6 cellular contexts compared by ENCODE assay signal in the genomic region with DNA sequence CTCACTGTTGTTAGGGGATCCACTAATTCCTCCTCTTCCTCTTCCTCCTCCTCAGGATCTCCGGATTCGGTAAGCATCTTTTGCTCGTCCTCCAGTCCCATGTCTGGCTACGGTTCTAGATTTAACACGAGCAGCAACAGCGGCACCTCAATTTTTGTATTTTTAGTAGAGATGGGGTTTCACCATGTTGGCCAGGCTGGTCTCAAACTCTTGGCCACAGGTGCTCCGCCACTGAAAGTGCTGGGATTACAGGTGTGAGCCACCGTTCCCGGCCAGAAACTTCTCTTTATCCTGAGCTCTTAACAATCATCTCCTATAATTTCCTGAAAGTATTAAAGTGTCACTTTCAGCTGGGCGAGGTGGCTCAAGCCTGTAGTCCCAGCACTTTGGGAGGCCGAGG. TPM values are rescaled to one million over a fixed set of nuclear protein-coding genes. Genes with fewer than 3 reads are reported as not detected.
A peak's percentile ranks its signal among the peaks of the same experiment; 100 is the strongest.
DNase-seq lines count a peak whose midpoint lies in the region; ATAC-seq, FAIRE-seq and TF ChIP-seq lines count a peak whose summit lies in the region.
"Not testable (repeated sequence)": the region's sequence is repeated elsewhere in the genome, so short reads cannot be mapped to it uniquely, and the experiment has no call there.

A gene (minus strand): TSS at position 101 of the 400 bp plus-strand sequence. CDS start 0 bp downstream, at position 101.

- not testable (repeated sequence) for H3K79me1 ChIP-seq in H1 (ENCODE audit: low read depth, low read length); neuronal stem cell (ENCODE audit: low read depth, low read length)

- H4K5ac ChIP-seq in H1 (ENCODE audit: insufficient read length, low read depth, low read length) = not testable (repeated sequence)

- not testable (repeated sequence) for H3K4me1 ChIP-seq in RWPE2 (ENCODE audit: insufficient read depth, poor library complexity, severe bottlenecking); H1 (replicated peaks in 1 of 4; ENCODE audit: control insufficient read depth in 3 of 4, insufficient read depth in 4 of 4, low read length in 3 of 4); keratinocyte (ENCODE audit: control insufficient read depth, extremely low read depth, insufficient read depth, low read length); neuronal stem cell (ENCODE audit: control insufficient read depth in 2 of 2, insufficient read depth in 1 of 2, low read depth in 1 of 2, low read length in 2 of 2)

- H3K36me3 Mint-ChIP-seq in activated naive CD4-positive, alpha-beta T cell treated with anti-CD3 and anti-CD28 coated beads, Interleukin-2, amount 10 ng/mL, durations not matched to agents 7 days and 5 days = not testable (repeated sequence)

- not testable (repeated sequence) for TF ChIP-seq EP300 in H1 (IDR thresholded peaks at IDR 0.05; ENCODE audit: borderline replicate concordance in 1 of 2, low read depth in 2 of 2, low read length in 2 of 2)

- H3K4me3 Mint-ChIP-seq in activated naive CD4-positive, alpha-beta T cell treated with anti-CD3 and anti-CD28 coated beads, Interleukin-2, amount 10 ng/mL, durations not matched to agents 7 days and 5 days = not testable (repeated sequence)

- not testable (repeated sequence) for H3K27me3 Mint-ChIP-seq in activated naive CD4-positive, alpha-beta T cell treated with anti-CD3 and anti-CD28 coated beads, Interleukin-2, amount 10 ng/mL, durations not matched to agents 7 days and 5 days

- not testable (repeated sequence) for DNase-seq in HT1080 (ENCODE audit: low read depth); activated naive CD4-positive, alpha-beta T cell treated with anti-CD3 and anti-CD28 coated beads, Interleukin-2, amount 10 ng/mL, durations not matched to agents 7 days and 5 days; H1 (ENCODE audit: low read depth in 1 of 2, low spot score in 2 of 2); keratinocyte (ENCODE audit: low read depth, low spot score); neuronal stem cell (ENCODE audit: low spot score)
- DNase-seq in RWPE2 (ENCODE audit: low spot score) = peak; percentile 10

- H2BK12ac ChIP-seq in H1 (ENCODE audit: low read depth, low read length) = peak within 1 kb of the TSS; percentile 35
- H2BK12ac ChIP-seq in neuronal stem cell (ENCODE audit: low read length) = not testable (repeated sequence)

- H3K4me1 Mint-ChIP-seq in activated naive CD4-positive, alpha-beta T cell treated with anti-CD3 and anti-CD28 coated beads, Interleukin-2, amount 10 ng/mL, durations not matched to agents 7 days and 5 days = not testable (repeated sequence)

- not testable (repeated sequence) for H4K8ac ChIP-seq in H1 (ENCODE audit: extremely low read depth, insufficient read depth, low read length); neuronal stem cell (ENCODE audit: low read depth, low read length)

- not testable (repeated sequence) for H3K18ac ChIP-seq in H1 (ENCODE audit: extremely low read depth, low read length); neuronal stem cell (ENCODE audit: low read length)

- TF ChIP-seq RAD21 in H1 (IDR thresholded peaks at IDR 0.05 in 1 of 2, conservative IDR thresholded peaks at IDR 0.05 in 1 of 2; ENCODE audit: low read depth in 2 of 2, low read length in 2 of 2) = not testable (repeated sequence)

- H2AK5ac ChIP-seq in H1 (ENCODE audit: low read depth, low read length) = 0 out of 2 replicates have a peak within 1 kb of the TSS, but pooled peaks have one; percentile 48
- peak within 1 kb of the TSS; percentile 7 for H2AK5ac ChIP-seq in neuronal stem cell (ENCODE audit: low read depth, low read length)

- not testable (repeated sequence) for H3K4me2 ChIP-seq in H1 (ENCODE audit: insufficient read depth in 1 of 2, low read depth in 2 of 2, low read length in 2 of 2); keratinocyte (ENCODE audit: control insufficient read depth, extremely low read depth, insufficient read depth, low read depth, low read length); neuronal stem cell (ENCODE audit: insufficient read depth, low read length, poor library complexity, severe bottlenecking)

- not testable (repeated sequence) for H3K9me1 ChIP-seq in keratinocyte (ENCODE audit: control insufficient read depth, extremely low read depth, insufficient read depth, low read length)

- H3K4ac ChIP-seq in H1 (replicated peaks; ENCODE audit: insufficient read length, low read depth, low read length); neuronal stem cell (ENCODE audit: low read length): not testable (repeated sequence)

- not testable (repeated sequence) for H3K14ac ChIP-seq in H1 (ENCODE audit: insufficient read length); neuronal stem cell (ENCODE audit: low read length)

- H2BK5ac ChIP-seq in H1 (ENCODE audit: low read depth, low read length) = peak within 1 kb of the TSS; percentile 22; the same call in 1 of the 2 replicates
- not testable (repeated sequence) for H2BK5ac ChIP-seq in neuronal stem cell (ENCODE audit: low read length)

- H3K27me3 ChIP-seq in RWPE2 (ENCODE audit: insufficient read depth, poor library complexity, severe bottlenecking); H1 (replicated peaks in 1 of 4; ENCODE audit: control insufficient read depth in 3 of 4, extremely low read depth in 1 of 4, insufficient read depth in 3 of 4, low read length in 3 of 4); keratinocyte (ENCODE audit: control insufficient read depth, extremely low read depth, insufficient read depth, low read length); neuronal stem cell (ENCODE audit: control insufficient read depth in 3 of 3, insufficient read depth in 3 of 3, low read depth in 1 of 3, low read length in 3 of 3): not testable (repeated sequence)

- H3K9ac ChIP-seq in H1 (replicated peaks in 1 of 4; ENCODE audit: extremely low read depth in 1 of 4, low read depth in 3 of 4, low read length in 3 of 4); keratinocyte (ENCODE audit: control insufficient read depth, extremely low read depth, insufficient read depth, low read length); neuronal stem cell (ENCODE audit: low read depth, low read length, poor library complexity): not testable (repeated sequence)

- not testable (repeated sequence) for H3K23ac ChIP-seq in H1 (ENCODE audit: insufficient read length); neuronal stem cell (ENCODE audit: low read depth, low read length, poor library complexity)

- not testable (repeated sequence) for H3K9me3 Mint-ChIP-seq in activated naive CD4-positive, alpha-beta T cell treated with anti-CD3 and anti-CD28 coated beads, Interleukin-2, amount 10 ng/mL, durations not matched to agents 7 days and 5 days

- TF ChIP-seq CTCF in RWPE2 (IDR thresholded peaks at IDR 0.05; ENCODE audit: poor library complexity, severe bottlenecking); H1 (IDR thresholded peaks at IDR 0.05; ENCODE audit: control extremely low read depth in 1 of 3, insufficient read depth in 1 of 3, low read depth in 1 of 3, low read length in 3 of 3); keratinocyte (optimal IDR thresholded peaks at IDR 0.05 in 1 of 3, IDR thresholded peaks at IDR 0.05 in 1 of 3, conservative IDR thresholded peaks at IDR 0.05 in 1 of 3; ENCODE audit: extremely low read depth in 1 of 3, insufficient read depth in 2 of 3, low read length in 3 of 3): not testable (repeated sequence)

- CTCF ChIA-PET in activated naive CD4-positive, alpha-beta T cell treated with anti-CD3 and anti-CD28 coated beads, Interleukin-2, amount 10 ng/mL, durations not matched to agents 7 days and 5 days (lab: Charles Lee) = interaction anchor here (1.2 kb wide), 1 partner anchor 248 kb away, joined by 3 read pairs; no protein-coding TSS in a partner anchor
- CTCF ChIA-PET in H1 (lab: Charles Lee; ENCODE audit: partially characterized antibody) = interaction anchor here (0.7 to 1.8 kb wide), 9 partner anchors 8 to 143 kb away, joined by 3 to 6 read pairs (median 3); no protein-coding TSS in a partner anchor

- not testable (repeated sequence) for H3K9me3 ChIP-seq in RWPE2 (ENCODE audit: severe bottlenecking); H1 (ENCODE audit: insufficient read depth in 2 of 2, low read depth in 1 of 2, low read length in 1 of 2); keratinocyte (ENCODE audit: control insufficient read depth, low read depth, low read length); neuronal stem cell (replicated peaks in 1 of 2; ENCODE audit: control insufficient read depth in 2 of 2, insufficient read depth in 1 of 2, low read depth in 1 of 2, low read length in 2 of 2)

- TF ChIP-seq POLR2A in H1 (IDR thresholded peaks at IDR 0.05; ENCODE audit: control extremely low read depth in 1 of 2, low read depth in 2 of 2, low read length in 2 of 2) = not testable (repeated sequence)

- not testable (repeated sequence) for FAIRE-seq in H1 (lab: Jason Lieb, UNC); keratinocyte (lab: Jason Lieb, UNC)

- H2BK15ac ChIP-seq in H1 (ENCODE audit: low read length) = peak within 1 kb of the TSS; percentile 29; the same call in 1 of the 2 replicates
- not testable (repeated sequence) for H2BK15ac ChIP-seq in neuronal stem cell (ENCODE audit: low read length)

- H2BK120ac ChIP-seq in H1 (replicated peaks; ENCODE audit: low read depth, low read length); neuronal stem cell (ENCODE audit: low read depth, low read length): not testable (repeated sequence)

- not testable (repeated sequence) for H2BK20ac ChIP-seq in H1 (ENCODE audit: low read length)

- 86% methylated on average over 11 of the region's 11 CpGs; no CpG with 5 or more reads in 1 of the 2 experiments for WGBS in H1 (ENCODE audit: extremely low coverage in 1 of 2, insufficient coverage in 1 of 2, insufficient read length in 1 of 2, insufficient replicate concordance in 2 of 2, low coverage in 1 of 2, low lambda C conversion rate in 2 of 2, missing lambda C conversion rate in 1 of 2), 2 experiments
- WGBS in neuronal stem cell (ENCODE audit: extremely low coverage in 2 of 2, insufficient read length in 2 of 2, insufficient replicate concordance in 1 of 2), 2 donors = no CpG with 5 or more reads among the region's 11 CpGs

- POLR2A ChIA-PET in H1 (lab: Charles Lee; ENCODE audit: partially characterized antibody) = interaction anchor here (1.3 kb wide), 1 partner anchor 21 kb away, joined by 3 read pairs; no protein-coding TSS in a partner anchor

- H4K91ac ChIP-seq in H1 (replicated peaks; ENCODE audit: insufficient read length, low read length); neuronal stem cell (ENCODE audit: low read depth, low read length, poor library complexity): not testable (repeated sequence)

- not testable (repeated sequence) for H3K56ac ChIP-seq in H1 (replicated peaks; ENCODE audit: insufficient read length, low read depth, low read length)

- H3K4me3 ChIP-seq in RWPE2 (ENCODE audit: severe bottlenecking); H1 (ENCODE audit: extremely low read depth in 1 of 4, insufficient read depth in 2 of 4, low read depth in 3 of 4, low read length in 4 of 4); keratinocyte (ENCODE audit: control insufficient read depth in 2 of 3, extremely low read depth in 1 of 3, insufficient read depth in 2 of 3, low read depth in 1 of 3, low read length in 3 of 3); neuronal stem cell (ENCODE audit: low read length in 2 of 2): not testable (repeated sequence)

- not testable (repeated sequence) for H2AFZ ChIP-seq in H1 (ENCODE audit: low read length); keratinocyte (ENCODE audit: control insufficient read depth, low read length); neuronal stem cell (ENCODE audit: low read length)

- not testable (repeated sequence) for H3K79me2 ChIP-seq in H1 (ENCODE audit: control insufficient read depth in 1 of 2, insufficient read depth in 2 of 2, low read length in 2 of 2); keratinocyte (ENCODE audit: control insufficient read depth, insufficient read depth, low read length)

- peak within 1 kb of the TSS; percentile 45 for H3K27ac Mint-ChIP-seq in activated naive CD4-positive, alpha-beta T cell treated with anti-CD3 and anti-CD28 coated beads, Interleukin-2, amount 10 ng/mL, durations not matched to agents 7 days and 5 days

- dilution Hi-C loops in keratinocyte (cut with MboI; ENCODE audit: extremely low pct_ligation_motif_present, low sequenced_read_pairs) = not testable (repeated sequence)

- not testable (repeated sequence) for H3K27ac ChIP-seq in RWPE2 (ENCODE audit: poor library complexity, severe bottlenecking); H1 (ENCODE audit: low read depth, low read length); keratinocyte (ENCODE audit: control insufficient read depth, insufficient read depth, low read length); neuronal stem cell (replicated peaks; ENCODE audit: low read length)

- H3K23me2 ChIP-seq in H1 (ENCODE audit: low read depth, low read length) = not testable (repeated sequence)

- not testable (repeated sequence) for ATAC-seq in RWPE2 (ENCODE audit: low read depth)

- not testable (repeated sequence) for H3K36me3 ChIP-seq in RWPE2 (ENCODE audit: low read depth); H1 (ENCODE audit: control insufficient read depth in 2 of 4, insufficient read depth in 4 of 4, low read length in 3 of 4); keratinocyte (ENCODE audit: control insufficient read depth in 2 of 2, extremely low read depth in 1 of 2, insufficient read depth in 2 of 2, low read length in 2 of 2); neuronal stem cell (replicated peaks in 1 of 2; ENCODE audit: control insufficient read depth in 2 of 2, insufficient read depth in 2 of 2, low read length in 2 of 2)

- not testable (repeated sequence) for H4K20me1 ChIP-seq in H1 (replicated peaks in 1 of 2; ENCODE audit: control insufficient read depth in 1 of 2, insufficient read depth in 2 of 2, low read length in 2 of 2); keratinocyte (ENCODE audit: control insufficient read depth, extremely low read depth, insufficient read depth, low read length)

RNA-seq across cellular contexts. Expression of the gene that starts here (rescaled TPM):
- total RNA-seq in HT1080 (2014; rRNA removed; shearing (Covaris generic)) = 12.4 and 31.0 TPM in 2 replicates
- polyA plus RNA-seq in HT1080 (2015; cell fraction: cytosol; rRNA removed) = 4.0 and 6.9 TPM in 2 replicates
- 0.84 and 1.4 TPM in 2 replicates for polyA plus RNA-seq in HT1080 (2015; cell fraction: nucleus; rRNA removed)
- 3.4 and 3.9 TPM in 2 replicates for total RNA-seq in H1 (2021; fragmentation: NEBNext Ultra II Directional; extraction: Animal tissue kit (Norgen Biotek cat#: 25700))
- polyA plus RNA-seq in H1 (2011; rRNA removed) (2.6 and 3.7 TPM in 2 replicates), keratinocyte (2.6 to 14.0 TPM (median 4.6 TPM) in 3 replicates)
- polyA plus RNA-seq in H1 (2011; cell fraction: cytosol; rRNA removed) = 3.2 TPM
- 1.4 TPM for polyA plus RNA-seq in H1 (2011; cell fraction: nucleus; rRNA removed)
- polyA plus RNA-seq in H1 (2012, experiment 1 of 2) = 4.7 to 48.6 TPM (median 15.9 TPM) in 4 replicates
- 0.83 TPM for polyA plus RNA-seq in H1 (2012, experiment 2 of 2)
- 3.7 TPM for polyA plus RNA-seq in H1 (2013, experiment 1 of 2)
- polyA plus RNA-seq in H1 (2013, experiment 2 of 2) = 3.8 TPM
- 0.68 and 0.73 TPM in 2 replicates for polyA minus RNA-seq in H1 (2011; rRNA and poly(A)+ RNA removed)
- polyA minus RNA-seq in H1 (2011; cell fraction: cytosol; rRNA and poly(A)+ RNA removed) = 6.5 TPM
- polyA minus RNA-seq in H1 (2011; cell fraction: nucleus; rRNA and poly(A)+ RNA removed) = 1.2 TPM
- polyA plus RNA-seq in keratinocyte (2011; ENCODE audit: low read depth) = 2.5 TPM
- polyA plus RNA-seq in keratinocyte (2011; cell fraction: cytosol; rRNA removed) = 6.8 and 8.4 TPM in 2 replicates
- polyA plus RNA-seq in keratinocyte (2011; cell fraction: nucleus; rRNA removed) = 2.1 TPM in 2 replicates
- 2.6 and 4.3 TPM in 2 replicates for polyA plus RNA-seq in keratinocyte (2012; ENCODE audit: low replicate concordance)
- 0.23 to 0.77 TPM in 2 of 3 replicates, not detected in the other for polyA minus RNA-seq in keratinocyte
- 8.2 TPM for polyA minus RNA-seq in keratinocyte (2011; cell fraction: cytosol; rRNA and poly(A)+ RNA removed)
- 0.21 TPM in 1 of 2 replicates, not detected in the other for polyA minus RNA-seq in keratinocyte (2011; cell fraction: nucleus; rRNA and poly(A)+ RNA removed)
- polyA plus RNA-seq in neuronal stem cell (2013, experiment 1 of 2) = 3.9 TPM
- polyA plus RNA-seq in neuronal stem cell (2013, experiment 2 of 2) = 4.1 TPM
